1 cellular context compared by ENCODE assay signal in the genomic region with DNA sequence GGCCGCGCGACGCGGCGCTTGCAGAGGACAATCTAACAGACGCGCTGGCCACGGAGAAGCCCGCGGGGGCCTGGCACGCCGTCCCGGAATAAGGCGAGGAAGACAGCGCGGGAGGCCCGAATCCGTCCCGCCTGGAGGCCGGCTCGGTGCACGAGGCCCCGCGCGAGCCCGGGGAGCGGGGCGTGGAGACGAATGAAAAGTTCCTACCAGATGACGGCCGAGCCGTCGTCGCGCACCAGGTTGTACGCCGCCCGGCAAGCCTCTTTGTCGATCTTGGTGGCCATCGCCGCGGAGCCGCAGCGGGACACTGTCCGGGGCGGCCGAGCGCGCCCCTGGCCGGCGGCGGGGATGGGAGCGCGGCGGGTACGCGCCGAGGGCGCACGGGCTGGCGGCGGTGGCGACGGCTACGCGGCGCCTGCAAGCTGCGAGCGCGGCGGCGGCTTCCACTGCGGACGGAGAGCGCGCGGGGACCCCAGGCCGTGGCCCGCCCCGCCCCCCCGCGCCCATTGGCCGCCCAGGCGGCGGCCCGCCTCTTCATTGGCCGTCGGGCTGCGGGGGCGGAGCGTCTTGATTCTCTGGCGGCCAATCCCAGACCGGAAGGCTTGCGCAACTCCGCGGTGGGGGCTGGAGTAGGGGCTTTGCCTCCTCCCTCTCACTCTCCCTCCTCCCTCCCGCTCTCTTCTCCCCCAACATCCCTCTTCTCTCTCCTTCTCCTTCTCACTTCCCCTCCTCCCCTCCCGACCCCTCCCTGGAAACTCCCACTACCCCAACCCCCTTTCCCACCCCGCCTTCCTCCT.
TF ChIP-seq lines count a peak whose summit lies in the region.

A gene with protein sequence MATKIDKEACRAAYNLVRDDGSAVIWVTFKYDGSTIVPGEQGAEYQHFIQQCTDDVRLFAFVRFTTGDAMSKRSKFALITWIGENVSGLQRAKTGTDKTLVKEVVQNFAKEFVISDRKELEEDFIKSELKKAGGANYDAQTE (minus strand): TSS at position 448 of the 797 bp plus-strand sequence. CDS start 164 bp downstream, at position 284.

TF ChIP-seq in HepG2, 621 proteins besides CTCF, POLR2A, EP300 and RAD21 (continued from another document and continues in another):
- TF ChIP-seq SOX5 (CRISPR knock-in tag; IDR thresholded peaks at IDR 0.05; ENCODE audit: borderline replicate concordance) (peak; percentile 22; the same call in 1 of the 2 replicates), ZNF354B (CRISPR knock-in tag; IDR thresholded peaks at IDR 0.05) (no peak), ZFP62 (CRISPR knock-in tag; IDR thresholded peaks at IDR 0.05) (no peak), SALL2 (CRISPR knock-in tag; IDR thresholded peaks at IDR 0.05) (peak; percentile 72; the same call in 1 of the 2 replicates), HOXA5 (CRISPR knock-in tag; IDR thresholded peaks at IDR 0.05) (no peak; the same call in 1 of the 2 replicates), ZNF331 (CRISPR knock-in tag; IDR thresholded peaks at IDR 0.05) (no peak), MTA3 (CRISPR knock-in tag; IDR thresholded peaks at IDR 0.05) (no peak), ZNF672 (CRISPR knock-in tag; IDR thresholded peaks at IDR 0.05) (no peak), ZNF180 (CRISPR knock-in tag; IDR thresholded peaks at IDR 0.05; ENCODE audit: borderline replicate concordance, low read depth) (peak; percentile 72; the same call in 1 of the 2 replicates), ZNF101 (CRISPR knock-in tag; IDR thresholded peaks at IDR 0.05; ENCODE audit: borderline replicate concordance, low read depth) (no peak), ZNF674 (CRISPR knock-in tag; IDR thresholded peaks at IDR 0.05; ENCODE audit: low read depth) (0 out of 2 replicates have a peak, but pooled peaks have one; percentile 59), BATF2 (CRISPR knock-in tag; IDR thresholded peaks at IDR 0.05) (no peak), CCDC6 (CRISPR knock-in tag; IDR thresholded peaks at IDR 0.05) (no peak), NKX3-1 (CRISPR knock-in tag; IDR thresholded peaks at IDR 0.05) (no peak), ZNF704 (CRISPR knock-in tag; IDR thresholded peaks at IDR 0.05; ENCODE audit: borderline replicate concordance) (no peak), PITX1 (CRISPR knock-in tag; IDR thresholded peaks at IDR 0.05) (no peak), U2AF2 (IDR thresholded peaks at IDR 0.05; ENCODE audit: low read depth, low read length) (no peak), NFRKB (IDR thresholded peaks at IDR 0.05) (no peak), MLX (CRISPR knock-in tag; IDR thresholded peaks at IDR 0.05) (no peak), ARID2 (CRISPR knock-in tag; IDR thresholded peaks at IDR 0.05; ENCODE audit: borderline replicate concordance) (no peak), PCBP2 (optimal IDR thresholded peaks at IDR 0.05; ENCODE audit: low read depth, low read length, poor library complexity, severe bottlenecking) (no peak), ZNF276 (CRISPR knock-in tag; IDR thresholded peaks at IDR 0.05; ENCODE audit: low read depth) (no peak), ATF7 (IDR thresholded peaks at IDR 0.05) (no peak), ATF7 (CRISPR knock-in tag; IDR thresholded peaks at IDR 0.05) (no peak), SPEN (CRISPR knock-in tag; IDR thresholded peaks at IDR 0.05; ENCODE audit: low read depth) (peak; percentile 49; the same call in 1 of the 2 replicates), CBX5 (CRISPR knock-in tag; IDR thresholded peaks at IDR 0.05; ENCODE audit: borderline replicate concordance) (no peak), PPARG (CRISPR knock-in tag; conservative IDR thresholded peaks at IDR 0.05) (no peak), ZNF326 (CRISPR knock-in tag; IDR thresholded peaks at IDR 0.05; ENCODE audit: borderline replicate concordance) (no peak), SRY (CRISPR knock-in tag; IDR thresholded peaks at IDR 0.05) (no peak), MBNL3 (CRISPR knock-in tag; conservative IDR thresholded peaks at IDR 0.05) (no peak)
- TF ChIP-seq, protein P1, sequence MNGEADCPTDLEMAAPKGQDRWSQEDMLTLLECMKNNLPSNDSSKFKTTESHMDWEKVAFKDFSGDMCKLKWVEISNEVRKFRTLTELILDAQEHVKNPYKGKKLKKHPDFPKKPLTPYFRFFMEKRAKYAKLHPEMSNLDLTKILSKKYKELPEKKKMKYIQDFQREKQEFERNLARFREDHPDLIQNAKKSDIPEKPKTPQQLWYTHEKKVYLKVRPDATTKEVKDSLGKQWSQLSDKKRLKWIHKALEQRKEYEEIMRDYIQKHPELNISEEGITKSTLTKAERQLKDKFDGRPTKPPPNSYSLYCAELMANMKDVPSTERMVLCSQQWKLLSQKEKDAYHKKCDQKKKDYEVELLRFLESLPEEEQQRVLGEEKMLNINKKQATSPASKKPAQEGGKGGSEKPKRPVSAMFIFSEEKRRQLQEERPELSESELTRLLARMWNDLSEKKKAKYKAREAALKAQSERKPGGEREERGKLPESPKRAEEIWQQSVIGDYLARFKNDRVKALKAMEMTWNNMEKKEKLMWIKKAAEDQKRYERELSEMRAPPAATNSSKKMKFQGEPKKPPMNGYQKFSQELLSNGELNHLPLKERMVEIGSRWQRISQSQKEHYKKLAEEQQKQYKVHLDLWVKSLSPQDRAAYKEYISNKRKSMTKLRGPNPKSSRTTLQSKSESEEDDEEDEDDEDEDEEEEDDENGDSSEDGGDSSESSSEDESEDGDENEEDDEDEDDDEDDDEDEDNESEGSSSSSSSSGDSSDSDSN (CRISPR knock-in tag; IDR thresholded peaks at IDR 0.05): peak; percentile 54
- TF ChIP-seq, protein P2, sequence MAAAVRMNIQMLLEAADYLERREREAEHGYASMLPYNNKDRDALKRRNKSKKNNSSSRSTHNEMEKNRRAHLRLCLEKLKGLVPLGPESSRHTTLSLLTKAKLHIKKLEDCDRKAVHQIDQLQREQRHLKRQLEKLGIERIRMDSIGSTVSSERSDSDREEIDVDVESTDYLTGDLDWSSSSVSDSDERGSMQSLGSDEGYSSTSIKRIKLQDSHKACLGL (CRISPR knock-in tag; IDR thresholded peaks at IDR 0.05): peak; percentile 60; the same call in 1 of the 2 replicates
- TF ChIP-seq, protein P3, sequence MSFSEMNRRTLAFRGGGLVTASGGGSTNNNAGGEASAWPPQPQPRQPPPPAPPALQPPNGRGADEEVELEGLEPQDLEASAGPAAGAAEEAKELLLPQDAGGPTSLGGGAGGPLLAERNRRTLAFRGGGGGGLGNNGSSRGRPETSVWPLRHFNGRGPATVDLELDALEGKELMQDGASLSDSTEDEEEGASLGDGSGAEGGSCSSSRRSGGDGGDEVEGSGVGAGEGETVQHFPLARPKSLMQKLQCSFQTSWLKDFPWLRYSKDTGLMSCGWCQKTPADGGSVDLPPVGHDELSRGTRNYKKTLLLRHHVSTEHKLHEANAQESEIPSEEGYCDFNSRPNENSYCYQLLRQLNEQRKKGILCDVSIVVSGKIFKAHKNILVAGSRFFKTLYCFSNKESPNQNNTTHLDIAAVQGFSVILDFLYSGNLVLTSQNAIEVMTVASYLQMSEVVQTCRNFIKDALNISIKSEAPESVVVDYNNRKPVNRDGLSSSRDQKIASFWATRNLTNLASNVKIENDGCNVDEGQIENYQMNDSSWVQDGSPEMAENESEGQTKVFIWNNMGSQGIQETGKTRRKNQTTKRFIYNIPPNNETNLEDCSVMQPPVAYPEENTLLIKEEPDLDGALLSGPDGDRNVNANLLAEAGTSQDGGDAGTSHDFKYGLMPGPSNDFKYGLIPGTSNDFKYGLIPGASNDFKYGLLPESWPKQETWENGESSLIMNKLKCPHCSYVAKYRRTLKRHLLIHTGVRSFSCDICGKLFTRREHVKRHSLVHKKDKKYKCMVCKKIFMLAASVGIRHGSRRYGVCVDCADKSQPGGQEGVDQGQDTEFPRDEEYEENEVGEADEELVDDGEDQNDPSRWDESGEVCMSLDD (CRISPR knock-in tag; IDR thresholded peaks at IDR 0.05; ENCODE audit: borderline replicate concordance): no peak
- TF ChIP-seq, protein P4, sequence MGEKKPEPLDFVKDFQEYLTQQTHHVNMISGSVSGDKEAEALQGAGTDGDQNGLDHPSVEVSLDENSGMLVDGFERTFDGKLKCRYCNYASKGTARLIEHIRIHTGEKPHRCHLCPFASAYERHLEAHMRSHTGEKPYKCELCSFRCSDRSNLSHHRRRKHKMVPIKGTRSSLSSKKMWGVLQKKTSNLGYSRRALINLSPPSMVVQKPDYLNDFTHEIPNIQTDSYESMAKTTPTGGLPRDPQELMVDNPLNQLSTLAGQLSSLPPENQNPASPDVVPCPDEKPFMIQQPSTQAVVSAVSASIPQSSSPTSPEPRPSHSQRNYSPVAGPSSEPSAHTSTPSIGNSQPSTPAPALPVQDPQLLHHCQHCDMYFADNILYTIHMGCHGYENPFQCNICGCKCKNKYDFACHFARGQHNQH (CRISPR knock-in tag; IDR thresholded peaks at IDR 0.05): no peak
- TF ChIP-seq, protein P5, sequence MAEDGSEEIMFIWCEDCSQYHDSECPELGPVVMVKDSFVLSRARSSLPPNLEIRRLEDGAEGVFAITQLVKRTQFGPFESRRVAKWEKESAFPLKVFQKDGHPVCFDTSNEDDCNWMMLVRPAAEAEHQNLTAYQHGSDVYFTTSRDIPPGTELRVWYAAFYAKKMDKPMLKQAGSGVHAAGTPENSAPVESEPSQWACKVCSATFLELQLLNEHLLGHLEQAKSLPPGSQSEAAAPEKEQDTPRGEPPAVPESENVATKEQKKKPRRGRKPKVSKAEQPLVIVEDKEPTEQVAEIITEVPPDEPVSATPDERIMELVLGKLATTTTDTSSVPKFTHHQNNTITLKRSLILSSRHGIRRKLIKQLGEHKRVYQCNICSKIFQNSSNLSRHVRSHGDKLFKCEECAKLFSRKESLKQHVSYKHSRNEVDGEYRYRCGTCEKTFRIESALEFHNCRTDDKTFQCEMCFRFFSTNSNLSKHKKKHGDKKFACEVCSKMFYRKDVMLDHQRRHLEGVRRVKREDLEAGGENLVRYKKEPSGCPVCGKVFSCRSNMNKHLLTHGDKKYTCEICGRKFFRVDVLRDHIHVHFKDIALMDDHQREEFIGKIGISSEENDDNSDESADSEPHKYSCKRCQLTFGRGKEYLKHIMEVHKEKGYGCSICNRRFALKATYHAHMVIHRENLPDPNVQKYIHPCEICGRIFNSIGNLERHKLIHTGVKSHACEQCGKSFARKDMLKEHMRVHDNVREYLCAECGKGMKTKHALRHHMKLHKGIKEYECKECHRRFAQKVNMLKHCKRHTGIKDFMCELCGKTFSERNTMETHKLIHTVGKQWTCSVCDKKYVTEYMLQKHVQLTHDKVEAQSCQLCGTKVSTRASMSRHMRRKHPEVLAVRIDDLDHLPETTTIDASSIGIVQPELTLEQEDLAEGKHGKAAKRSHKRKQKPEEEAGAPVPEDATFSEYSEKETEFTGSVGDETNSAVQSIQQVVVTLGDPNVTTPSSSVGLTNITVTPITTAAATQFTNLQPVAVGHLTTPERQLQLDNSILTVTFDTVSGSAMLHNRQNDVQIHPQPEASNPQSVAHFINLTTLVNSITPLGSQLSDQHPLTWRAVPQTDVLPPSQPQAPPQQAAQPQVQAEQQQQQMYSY (CRISPR knock-in tag; IDR thresholded peaks at IDR 0.05): no peak
- TF ChIP-seq, protein P6, sequence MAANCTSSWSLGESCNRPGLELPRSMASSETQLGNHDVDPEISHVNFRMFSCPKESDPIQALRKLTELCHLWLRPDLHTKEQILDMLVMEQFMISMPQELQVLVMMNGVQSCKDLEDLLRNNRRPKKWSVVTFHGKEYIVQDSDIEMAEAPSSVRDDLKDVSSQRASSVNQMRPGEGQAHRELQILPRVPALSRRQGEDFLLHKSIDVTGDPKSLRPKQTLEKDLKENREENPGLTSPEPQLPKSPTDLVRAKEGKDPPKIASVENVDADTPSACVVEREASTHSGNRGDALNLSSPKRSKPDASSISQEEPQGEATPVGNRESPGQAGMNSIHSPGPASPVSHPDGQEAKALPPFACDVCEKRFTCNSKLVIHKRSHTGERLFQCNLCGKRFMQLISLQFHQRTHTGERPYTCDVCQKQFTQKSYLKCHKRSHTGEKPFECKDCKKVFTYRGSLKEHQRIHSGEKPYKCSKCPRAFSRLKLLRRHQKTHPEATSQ (CRISPR knock-in tag; IDR thresholded peaks at IDR 0.05; ENCODE audit: borderline replicate concordance): no peak
- TF ChIP-seq, protein P7, sequence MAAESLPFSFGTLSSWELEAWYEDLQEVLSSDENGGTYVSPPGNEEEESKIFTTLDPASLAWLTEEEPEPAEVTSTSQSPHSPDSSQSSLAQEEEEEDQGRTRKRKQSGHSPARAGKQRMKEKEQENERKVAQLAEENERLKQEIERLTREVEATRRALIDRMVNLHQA (CRISPR knock-in tag; IDR thresholded peaks at IDR 0.05): no peak
- TF ChIP-seq, protein P8, sequence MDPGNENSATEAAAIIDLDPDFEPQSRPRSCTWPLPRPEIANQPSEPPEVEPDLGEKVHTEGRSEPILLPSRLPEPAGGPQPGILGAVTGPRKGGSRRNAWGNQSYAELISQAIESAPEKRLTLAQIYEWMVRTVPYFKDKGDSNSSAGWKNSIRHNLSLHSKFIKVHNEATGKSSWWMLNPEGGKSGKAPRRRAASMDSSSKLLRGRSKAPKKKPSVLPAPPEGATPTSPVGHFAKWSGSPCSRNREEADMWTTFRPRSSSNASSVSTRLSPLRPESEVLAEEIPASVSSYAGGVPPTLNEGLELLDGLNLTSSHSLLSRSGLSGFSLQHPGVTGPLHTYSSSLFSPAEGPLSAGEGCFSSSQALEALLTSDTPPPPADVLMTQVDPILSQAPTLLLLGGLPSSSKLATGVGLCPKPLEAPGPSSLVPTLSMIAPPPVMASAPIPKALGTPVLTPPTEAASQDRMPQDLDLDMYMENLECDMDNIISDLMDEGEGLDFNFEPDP (CRISPR knock-in tag; conservative IDR thresholded peaks at IDR 0.05): no peak
